In genomic region chr15:83424101-83424500, GRCh38 we compare ENCODE assay signal across 6 cellular contexts.
"Had no signal": no experiment of that assay in that cellular context is flagged by ENCODE, and none has a peak within 500 bp of the region (broad histone marks: within the 10 kb centered on the region; RNA-seq: fewer than 3 reads in every experiment).

No MANE protein-coding gene starts in this region.

- H3K27ac Mint-ChIP-seq: GM23338, H9 had no signal

- H3K4me1 Mint-ChIP-seq: GM23338, H9 had no signal

- ATAC-seq: GM23338, HCT116, K562 had no signal

- H3K9me3 Mint-ChIP-seq: GM23338 had no signal

- DNase-seq: H9, IMR-90, KG1 had no signal

- H3K4me3 Mint-ChIP-seq: GM23338, H9 had no signal

- H3K4me3 ChIP-seq: GM23338, K562 had no signal
